17 cellular contexts compared by ENCODE assay signal in genomic region chr1:214670098-214670497, GRCh38.
DNase-seq lines count a peak whose midpoint lies in the region; ATAC-seq and TF ChIP-seq lines count a peak whose summit lies in the region.
"Had no signal": no experiment of that assay in that cellular context is flagged by ENCODE, and none has a peak within 500 bp of the region (broad histone marks: within the 10 kb centered on the region; RNA-seq: fewer than 3 reads in every experiment).

No MANE protein-coding gene starts in this region.

- 33 to 38% methylated on average over 2 of the region's 2 CpGs for WGBS in body of pancreas, 2 donors
- 38 to 51% (median 46%) methylated on average over 2 of the region's 2 CpGs for WGBS in stomach, 5 donors

- H3K4me3 Mint-ChIP-seq in activated CD4-positive, alpha-beta T cell treated with anti-CD3 and anti-CD28 coated beads, Interleukin-2, amount 10 ng/mL, durations not matched to agents 7 days and 5 days: no peak overlapping the region
- H3K4me3 Mint-ChIP-seq: endodermal cell, H9 had no signal

- DNase-seq in NCI-H446 (lab: John Stamatoyannopoulos, UW) (peak; percentile 8 to 28), NCI-H446 treated with DMSO at 0.1 percent for 48 hours (lab: John Stamatoyannopoulos, UW) (no peak), body of pancreas (peak; percentile 19 to 58 (median 29)), hepatic stellate cell (ENCODE audit: low spot score) (peak; percentile 14), stomach (peak; percentile 33), HPDE6-E6E7 (ENCODE audit: extremely low spot score) (no peak)
- no peak for DNase-seq in activated CD4-positive, alpha-beta T cell treated with anti-CD3 and anti-CD28 coated beads, Interleukin-2, amount 10 ng/mL, durations not matched to agents 7 days and 5 days
- no peak for DNase-seq in stimulated activated CD4-positive, alpha-beta T cell treated with anti-CD3 and anti-CD28 coated beads, Interleukin-2, amount 100 ng/mL, for 24 hours
- DNase-seq: activated CD8-positive, alpha-beta memory T cell treated with anti-CD3 and anti-CD28 coated beads, Interleukin-2, amount 50 U/mL, for 48 hours; DMS153; endodermal cell; H9; KG1; transverse colon had no signal

- peaks cover 2% of the 10 kb centered on the region for H3K4me1 Mint-ChIP-seq in activated CD4-positive, alpha-beta T cell treated with anti-CD3 and anti-CD28 coated beads, Interleukin-2, amount 10 ng/mL, durations not matched to agents 7 days and 5 days
- H3K4me1 Mint-ChIP-seq: H9 had no signal

- H3K36me3 ChIP-seq in body of pancreas (replicated peaks in 1 of 2; ENCODE audit: insufficient read depth in 1 of 2, low read depth in 2 of 2) (no peaks in the 10 kb centered on the region), stomach (no peaks in the 10 kb centered on the region)
- H3K36me3 ChIP-seq: transverse colon had no signal

- H3K27ac Mint-ChIP-seq in activated CD4-positive, alpha-beta T cell treated with anti-CD3 and anti-CD28 coated beads, Interleukin-2, amount 10 ng/mL, durations not matched to agents 7 days and 5 days: no peak overlapping the region
- H3K27ac Mint-ChIP-seq: endodermal cell had no signal

- H3K9me3 ChIP-seq in body of pancreas: no peaks in the 10 kb centered on the region
- no peaks in the 10 kb centered on the region for H3K9me3 ChIP-seq in stomach
- H3K9me3 ChIP-seq: transverse colon had no signal

- CTCF ChIA-PET in activated CD4-positive, alpha-beta T cell treated with anti-CD3 and anti-CD28 coated beads, Interleukin-2, amount 10 ng/mL, durations not matched to agents 7 days and 5 days (lab: Charles Lee): interaction anchor here (1.2 kb wide), 1 partner anchor 24 kb away, joined by 4 read pairs; no protein-coding TSS in a partner anchor

- no peak for ATAC-seq in body of pancreas
- ATAC-seq: GM12878 had no signal

- peaks cover 2% of the 10 kb centered on the region for H3K9me3 Mint-ChIP-seq in activated CD4-positive, alpha-beta T cell treated with anti-CD3 and anti-CD28 coated beads, Interleukin-2, amount 10 ng/mL, durations not matched to agents 7 days and 5 days
- H3K9me3 Mint-ChIP-seq: H9 had no signal

- H3K27me3 ChIP-seq in body of pancreas: no peaks in the 10 kb centered on the region
- H3K27me3 ChIP-seq in stomach: no peaks in the 10 kb centered on the region
- H3K27me3 ChIP-seq: transverse colon had no signal

- no peak for TF ChIP-seq CTCF in body of pancreas (IDR thresholded peaks at IDR 0.05)
- TF ChIP-seq CTCF in stomach (IDR thresholded peaks at IDR 0.05): no peak

- no peaks in the 10 kb centered on the region for H3K27me3 Mint-ChIP-seq in activated CD4-positive, alpha-beta T cell treated with anti-CD3 and anti-CD28 coated beads, Interleukin-2, amount 10 ng/mL, durations not matched to agents 7 days and 5 days

- intact Hi-C loops in body of pancreas (cut with DNase I): no loop called here
- intact Hi-C loops in stomach (cut with DNase I; ENCODE audit: low total_unique reads): no loop called here

- H3K4me3 ChIP-seq in body of pancreas (no peak overlapping the region), stomach (no peak overlapping the region)
- H3K4me3 ChIP-seq: GM12878, smooth muscle cell, transverse colon had no signal

- no peaks in the 10 kb centered on the region for H3K4me1 ChIP-seq in body of pancreas
- no peaks in the 10 kb centered on the region for H3K4me1 ChIP-seq in stomach
- H3K4me1 ChIP-seq: transverse colon had no signal

- H3K27ac ChIP-seq in body of pancreas: no peak overlapping the region
- H3K27ac ChIP-seq in stomach: no peak overlapping the region
- H3K27ac ChIP-seq: transverse colon, VCaP had no signal

- no peak for TF ChIP-seq EP300 in stomach (IDR thresholded peaks at IDR 0.05)

- POLR2A ChIA-PET in activated CD4-positive, alpha-beta T cell treated with anti-CD3 and anti-CD28 coated beads, Interleukin-2, amount 10 ng/mL, durations not matched to agents 7 days and 5 days (lab: Charles Lee): no interaction called here

- TF ChIP-seq POLR2A in body of pancreas (IDR thresholded peaks at IDR 0.05) (no peak), stomach (IDR thresholded peaks at IDR 0.05) (no peak)

- H3K36me3 Mint-ChIP-seq in activated CD4-positive, alpha-beta T cell treated with anti-CD3 and anti-CD28 coated beads, Interleukin-2, amount 10 ng/mL, durations not matched to agents 7 days and 5 days (ENCODE audit: low read depth): peaks cover 61% of the 10 kb centered on the region

Comparison
In these comparisons a context has a peak if more than half of its experiments do, and no peak if none do; other contexts are left out.
1. DNase-seq: peak in NCI-H446 (2 of 2), body of pancreas (4 of 4), hepatic stellate cell (single experiment) and stomach (single experiment); none in NCI-H446 treated with DMSO at 0.1 percent for 48 hours (single experiment), activated CD4-positive, alpha-beta T cell treated with anti-CD3 and anti-CD28 coated beads, Interleukin-2, amount 10 ng/mL, durations not matched to agents 7 days and 5 days (single experiment), stimulated activated CD4-positive, alpha-beta T cell treated with anti-CD3 and anti-CD28 coated beads, Interleukin-2, amount 100 ng/mL, for 24 hours (0 of 2) and HPDE6-E6E7 (single experiment).